Comparison of ENCODE assay signal across 12 cellular contexts in the genomic region with DNA sequence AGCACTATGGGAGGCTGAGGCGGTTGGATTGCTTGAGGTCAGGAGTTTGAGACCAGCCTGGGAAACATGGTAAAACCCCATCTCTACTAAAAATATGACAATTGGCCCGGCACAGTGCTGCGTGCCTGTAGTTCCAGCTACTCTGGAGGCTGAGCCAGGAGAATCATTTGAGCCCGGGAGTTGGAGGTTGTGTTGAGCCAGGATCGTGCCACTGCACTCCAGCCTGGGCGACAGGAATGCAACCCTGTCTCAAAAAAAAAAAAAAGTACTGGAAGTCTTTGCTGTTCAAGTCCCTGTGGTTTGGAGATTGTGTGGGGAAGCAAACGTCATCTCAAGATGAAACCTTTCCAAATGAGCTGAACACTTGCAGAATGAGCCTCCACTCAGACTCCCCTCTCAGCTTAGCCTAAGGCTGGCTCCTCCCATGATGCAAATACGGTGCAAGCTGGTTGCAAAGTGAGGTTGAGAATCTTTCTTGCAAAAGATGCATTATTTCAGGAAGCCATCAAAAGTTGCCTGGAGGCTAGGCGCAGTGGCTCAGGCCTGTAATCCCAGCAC. TPM values are rescaled to one million over a fixed set of nuclear protein-coding genes. Genes with fewer than 3 reads are reported as not detected.
DNase-seq lines count a peak whose midpoint lies in the region; ATAC-seq and TF ChIP-seq lines count a peak whose summit lies in the region.
"Had no signal": no experiment of that assay in that cellular context is flagged by ENCODE, and none has a peak within 500 bp of the region (broad histone marks: within the 10 kb centered on the region; RNA-seq: fewer than 3 reads in every experiment).

No MANE protein-coding gene starts in this region.

- H3K4me1 ChIP-seq in CD4-positive, CD25-positive, alpha-beta regulatory T cell (ENCODE audit: control insufficient read depth, insufficient read depth, low read length, poor library complexity, severe bottlenecking): peaks cover 30% of the 10 kb centered on the region

- H3K27me3 Mint-ChIP-seq in CD4-positive, CD25-positive, alpha-beta regulatory T cell: no peaks in the 10 kb centered on the region
- no peaks in the 10 kb centered on the region for H3K27me3 Mint-ChIP-seq in activated T-helper 1 cell treated with anti-CD3 and anti-CD28 coated beads, Interleukin-12 subunit alpha, Interleukin-12 subunit beta, Interleukin-2, Interleukin-4 antibody, amounts not matched to agents 30 ng/mL and 10 ng/mL and 1 ng/mL, durations not matched to agents 14 hours and 24 hours and 36 hours (ENCODE audit: insufficient read depth)
- no peaks in the 10 kb centered on the region for H3K27me3 Mint-ChIP-seq in memory B cell
- H3K27me3 Mint-ChIP-seq: naive B cell, T-cell had no signal

- H3K27ac ChIP-seq in CD4-positive, CD25-positive, alpha-beta regulatory T cell (ENCODE audit: insufficient read depth, low read length, poor library complexity, severe bottlenecking): no peak overlapping the region

- H3K27me3 ChIP-seq in CD4-positive, CD25-positive, alpha-beta regulatory T cell (ENCODE audit: control insufficient read depth, insufficient read depth, low read length): no peaks in the 10 kb centered on the region

- peaks cover 0 to 1% (median 0%) of the 10 kb centered on the region in 7 donors for H3K9me3 Mint-ChIP-seq in CD4-positive, CD25-positive, alpha-beta regulatory T cell
- no peaks in the 10 kb centered on the region for H3K9me3 Mint-ChIP-seq in activated T-helper 1 cell treated with anti-CD3 and anti-CD28 coated beads, Interleukin-12 subunit alpha, Interleukin-12 subunit beta, Interleukin-2, Interleukin-4 antibody, amounts not matched to agents 30 ng/mL and 10 ng/mL and 1 ng/mL, durations not matched to agents 14 hours and 24 hours and 36 hours
- H3K9me3 Mint-ChIP-seq in memory B cell: no peaks in the 10 kb centered on the region
- H3K9me3 Mint-ChIP-seq: T-cell had no signal

- peaks cover 7% of the 10 kb centered on the region for H3K36me3 ChIP-seq in CD4-positive, CD25-positive, alpha-beta regulatory T cell (ENCODE audit: control insufficient read depth, insufficient read depth, low read length)

- H3K4me3 ChIP-seq in CD4-positive, CD25-positive, alpha-beta regulatory T cell (ENCODE audit: low read depth, low read length): no peak overlapping the region
- no peak overlapping the region for H3K4me3 ChIP-seq in GM12865 (ENCODE audit: low read depth, low read length)

- H3K27ac Mint-ChIP-seq in CD4-positive, CD25-positive, alpha-beta regulatory T cell: peak overlapping the region; percentile 36 to 83 (median 67)
- H3K27ac Mint-ChIP-seq in activated T-helper 1 cell treated with anti-CD3 and anti-CD28 coated beads, Interleukin-12 subunit alpha, Interleukin-12 subunit beta, Interleukin-2, Interleukin-4 antibody, amounts not matched to agents 30 ng/mL and 10 ng/mL and 1 ng/mL, durations not matched to agents 14 hours and 24 hours and 36 hours: peak overlapping the region; percentile 48
- peak overlapping the region; percentile 24 for H3K27ac Mint-ChIP-seq in memory B cell

- no peak for TF ChIP-seq CTCF in GM12865 (IDR thresholded peaks at IDR 0.05; ENCODE audit: insufficient read depth, low read depth, low read length, missing control alignments)

- intact Hi-C loops in activated T-helper 1 cell treated with anti-CD3 and anti-CD28 coated beads, Interleukin-12 subunit alpha, Interleukin-12 subunit beta, Interleukin-2, Interleukin-4 antibody, amounts not matched to agents 30 ng/mL and 10 ng/mL and 1 ng/mL, durations not matched to agents 14 hours and 24 hours and 36 hours (cut with micrococcal nuclease): no loop called here

- H3K9me3 ChIP-seq in CD4-positive, CD25-positive, alpha-beta regulatory T cell (ENCODE audit: control insufficient read depth in 2 of 2, low read length in 2 of 2): no peaks in the 10 kb centered on the region
- H3K9me3 ChIP-seq: Caco-2 had no signal

- H3K4me1 Mint-ChIP-seq in CD4-positive, CD25-positive, alpha-beta regulatory T cell: peaks cover 10 to 52% (median 31%) of the 10 kb centered on the region in 4 donors
- peaks cover 56% of the 10 kb centered on the region for H3K4me1 Mint-ChIP-seq in activated T-helper 1 cell treated with anti-CD3 and anti-CD28 coated beads, Interleukin-12 subunit alpha, Interleukin-12 subunit beta, Interleukin-2, Interleukin-4 antibody, amounts not matched to agents 30 ng/mL and 10 ng/mL and 1 ng/mL, durations not matched to agents 14 hours and 24 hours and 36 hours (ENCODE audit: low read depth)
- peaks cover 27% of the 10 kb centered on the region for H3K4me1 Mint-ChIP-seq in memory B cell

- H3K36me3 Mint-ChIP-seq in CD4-positive, CD25-positive, alpha-beta regulatory T cell: peaks cover 29% of the 10 kb centered on the region
- H3K36me3 Mint-ChIP-seq in activated T-helper 1 cell treated with anti-CD3 and anti-CD28 coated beads, Interleukin-12 subunit alpha, Interleukin-12 subunit beta, Interleukin-2, Interleukin-4 antibody, amounts not matched to agents 30 ng/mL and 10 ng/mL and 1 ng/mL, durations not matched to agents 14 hours and 24 hours and 36 hours (ENCODE audit: low read depth): peaks cover 9% of the 10 kb centered on the region
- H3K36me3 Mint-ChIP-seq in memory B cell: peaks cover 11% of the 10 kb centered on the region
- H3K36me3 Mint-ChIP-seq: naive B cell had no signal

- ATAC-seq in CD4-positive, CD25-positive, alpha-beta regulatory T cell (ENCODE audit: low read depth in 2 of 2): no peak
- ATAC-seq in memory B cell (ENCODE audit: low read depth) (no peak), HG03097 (IDR thresholded peaks at IDR 0.05; ENCODE audit: low FRiP score, unreplicated experiment) (no peak), GM18873 (IDR thresholded peaks at IDR 0.05; ENCODE audit: low FRiP score, unreplicated experiment) (no peak)
- ATAC-seq: T-cell had no signal

- H3K4me3 Mint-ChIP-seq in CD4-positive, CD25-positive, alpha-beta regulatory T cell: no peak overlapping the region
- no peak overlapping the region for H3K4me3 Mint-ChIP-seq in activated T-helper 1 cell treated with anti-CD3 and anti-CD28 coated beads, Interleukin-12 subunit alpha, Interleukin-12 subunit beta, Interleukin-2, Interleukin-4 antibody, amounts not matched to agents 30 ng/mL and 10 ng/mL and 1 ng/mL, durations not matched to agents 14 hours and 24 hours and 36 hours
- H3K4me3 Mint-ChIP-seq in memory B cell: no peak overlapping the region
- H3K4me3 Mint-ChIP-seq: T-cell had no signal

- DNase-seq in CD4-positive, CD25-positive, alpha-beta regulatory T cell: no peak
- peak; percentile 70 for DNase-seq in GM12865 (ENCODE audit: low read depth)
- DNase-seq in activated T-helper 1 cell treated with anti-CD3 and anti-CD28 coated beads, Interleukin-12 subunit alpha, Interleukin-12 subunit beta, Interleukin-2, Interleukin-4 antibody, amounts not matched to agents 30 ng/mL and 10 ng/mL and 1 ng/mL, durations not matched to agents 14 hours and 24 hours and 36 hours (ENCODE audit: low spot score): peak; percentile 4
- DNase-seq in memory B cell (ENCODE audit: low spot score in 2 of 2): no peak
- no peak for DNase-seq in nucleus accumbens (lab: John Stamatoyannopoulos, UW)
- no peak for DNase-seq in NCI-H146 treated with DMSO at 0.1 percent for 48 hours (lab: John Stamatoyannopoulos, UW; ENCODE audit: unreplicated experiment)
- DNase-seq: Caco-2, naive B cell, NCI-H510A treated with DMSO at 0.1 percent for 48 hours, T-cell had no signal

RNA-seq across cellular contexts. Expression of gene MYO9B, which starts 46.2 kb away (rescaled TPM):
- 252 TPM for total RNA-seq in CD4-positive, CD25-positive, alpha-beta regulatory T cell
- polyA plus RNA-seq in CD4-positive, CD25-positive, alpha-beta regulatory T cell: 1 to 10 TPM; 3.4 to 6.7 (median 4.9) TPM
- 134 and 137 TPM in 2 replicates for total RNA-seq in activated T-helper 1 cell treated with anti-CD3 and anti-CD28 coated beads, Interleukin-12 subunit alpha, Interleukin-12 subunit beta, Interleukin-2, Interleukin-4 antibody, amounts not matched to agents 30 ng/mL and 10 ng/mL and 1 ng/mL, durations not matched to agents 14 hours and 24 hours and 36 hours

RNA-seq across cellular contexts. Expression of gene HAUS8, which starts 46.6 kb away (rescaled TPM):
- total RNA-seq in CD4-positive, CD25-positive, alpha-beta regulatory T cell: 26.9 TPM
- 10 to 100 TPM; 11.0 to 12.7 (median 11.1) TPM for polyA plus RNA-seq in CD4-positive, CD25-positive, alpha-beta regulatory T cell
- 32.8 and 34.9 TPM in 2 replicates for total RNA-seq in activated T-helper 1 cell treated with anti-CD3 and anti-CD28 coated beads, Interleukin-12 subunit alpha, Interleukin-12 subunit beta, Interleukin-2, Interleukin-4 antibody, amounts not matched to agents 30 ng/mL and 10 ng/mL and 1 ng/mL, durations not matched to agents 14 hours and 24 hours and 36 hours

Comparison
In these comparisons a context has a peak if more than half of its experiments do, and no peak if none do; other contexts are left out.
1. DNase-seq: peak in GM12865 (single experiment) and activated T-helper 1 cell treated with anti-CD3 and anti-CD28 coated beads, Interleukin-12 subunit alpha, Interleukin-12 subunit beta, Interleukin-2, Interleukin-4 antibody, amounts not matched to agents 30 ng/mL and 10 ng/mL and 1 ng/mL, durations not matched to agents 14 hours and 24 hours and 36 hours (single experiment); none in CD4-positive, CD25-positive, alpha-beta regulatory T cell (0 of 3), memory B cell (0 of 2), nucleus accumbens (0 of 56) and NCI-H146 treated with DMSO at 0.1 percent for 48 hours (single experiment).
2. Peak in every context shown above with its lines, with median percentiles within 50 percentile points of each other: H3K27ac Mint-ChIP-seq.